14 cellular contexts compared by ENCODE assay signal in genomic region chr17:72254808-72255449, GRCh38.
"Had no signal": no experiment of that assay in that cellular context is flagged by ENCODE, and none has a peak within 500 bp of the region (broad histone marks: within the 10 kb centered on the region; RNA-seq: fewer than 3 reads in every experiment).

No MANE protein-coding gene starts in this region.

- H3K9me3 ChIP-seq: psoas muscle, right lobe of liver had no signal

- H3K36me3 ChIP-seq: right lobe of liver, spleen had no signal

- H3K27ac ChIP-seq: psoas muscle, right lobe of liver, spleen had no signal

- H3K27me3 ChIP-seq: right lobe of liver, spleen had no signal

- ATAC-seq: psoas muscle, right lobe of liver, T-helper 17 cell had no signal

- H3K4me3 ChIP-seq: psoas muscle, right lobe of liver, spleen had no signal

- H3K4me1 ChIP-seq: psoas muscle, right lobe of liver, spleen had no signal

- DNase-seq: activated effector memory CD4-positive, alpha-beta T cell treated with Interleukin-2 at 50 U/mL for 16 hours; activated T-cell treated with anti-CD3 and anti-CD28 coated beads, Interleukin-2, amount 50 U/mL, for 1 hour; amniotic stem cell; cerebellar nuclear complex; dermis blood vessel endothelial cell; endodermal cell; nephron progenitor cell; psoas muscle; right lobe of liver; spleen; stimulated activated CD4-positive, alpha-beta T cell treated with anti-CD3 and anti-CD28 coated beads, Interleukin-1b, Interleukin-23, amount 100 ng/mL, for 48 hours; stimulated activated naive CD4-positive, alpha-beta T cell; substantia nigra; T-helper 17 cell had no signal
